9 cellular contexts compared by ENCODE assay signal in the genomic region with DNA sequence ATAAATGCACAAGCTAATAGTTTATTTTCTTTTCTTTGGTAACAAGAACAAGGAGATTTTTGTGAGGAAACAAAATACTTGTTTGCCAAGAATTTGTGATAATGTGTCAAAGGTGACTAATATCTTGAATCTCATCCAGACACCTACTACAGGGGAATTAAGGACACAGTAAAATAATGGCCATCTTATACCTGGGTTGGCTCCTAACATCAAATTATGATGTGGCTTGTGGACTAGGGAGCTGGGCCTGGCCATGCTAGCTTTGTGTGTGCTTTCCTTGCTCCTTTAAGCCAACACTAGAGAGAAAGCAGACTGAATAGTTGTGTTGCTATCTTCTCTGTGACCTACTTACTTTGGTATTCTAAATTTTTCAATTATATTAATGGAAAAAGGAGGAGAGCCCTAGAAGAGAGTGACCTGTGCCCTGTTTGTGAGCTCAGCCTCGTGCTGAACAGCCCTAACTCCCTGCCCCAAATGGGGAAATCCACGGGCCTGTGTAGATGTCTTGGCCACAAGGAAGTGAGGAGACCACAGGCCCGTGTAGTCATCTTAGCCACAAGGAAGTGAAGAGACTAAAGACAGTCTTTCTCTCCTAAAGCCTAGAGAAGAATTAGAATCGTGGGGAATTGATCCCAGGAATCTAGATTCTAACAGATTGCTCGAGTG. TPM values are rescaled to one million over a fixed set of nuclear protein-coding genes. Genes with fewer than 3 reads are reported as not detected.
A peak's percentile ranks its signal among the peaks of the same experiment; 100 is the strongest.
DNase-seq lines count a peak whose midpoint lies in the region; ATAC-seq, FAIRE-seq and TF ChIP-seq lines count a peak whose summit lies in the region.
"Had no signal": no experiment of that assay in that cellular context is flagged by ENCODE, and none has a peak within 500 bp of the region (broad histone marks: within the 10 kb centered on the region; RNA-seq: fewer than 3 reads in every experiment).

No MANE protein-coding gene starts in this region.

- DNase-seq in NOMO-1 (lab: John Stamatoyannopoulos, UW; ENCODE audit: unreplicated experiment in 2 of 2) (peak; percentile 88 to 90), fibroblast of lung (ENCODE audit: low read depth in 2 of 2) (peak; percentile 74 to 77), small intestine (peak; percentile 7), colonic mucosa (no peak), NCI-H524 (lab: John Stamatoyannopoulos, UW) (no peak), H7 (no peak)

- 28 to 40% (median 29%) methylated on average over 5 of the region's 5 CpGs for WGBS in small intestine, 3 donors

- H3K4me1 ChIP-seq in fibroblast of lung (ENCODE audit: control insufficient read depth, extremely low read depth, insufficient read depth, low read length), result peaks cover 19% of the 10 kb centered on the region
- H3K4me1 ChIP-seq in small intestine (ENCODE audit: control insufficient read depth in 2 of 2, insufficient read depth in 1 of 2, low read depth in 1 of 2, low read length in 1 of 2), result peaks cover 0 to 3% of the 10 kb centered on the region in 2 donors
- no peaks in the 10 kb centered on the region for H3K4me1 ChIP-seq in colonic mucosa

- H3K27me3 ChIP-seq in fibroblast of lung (ENCODE audit: control insufficient read depth, insufficient read depth, low read length) (no peaks in the 10 kb centered on the region), small intestine (ENCODE audit: control insufficient read depth in 2 of 2, insufficient read depth in 2 of 2, low read length in 2 of 2) (no peaks in the 10 kb centered on the region), colonic mucosa (no peaks in the 10 kb centered on the region), H7 (ENCODE audit: control insufficient read depth, insufficient read depth, low read length) (no peaks in the 10 kb centered on the region)

- H3K4me3 ChIP-seq in fibroblast of lung (replicated peaks in 1 of 4; ENCODE audit: control extremely low read depth in 1 of 4, insufficient read depth in 1 of 4, low read depth in 3 of 4, low read length in 4 of 4) (no peak overlapping the region), small intestine (ENCODE audit: low read depth in 1 of 2, low read length in 2 of 2) (no peak overlapping the region), colonic mucosa (no peak overlapping the region), H7 (ENCODE audit: insufficient read depth, low read depth, low read length) (no peak overlapping the region)
- H3K4me3 ChIP-seq: thoracic aorta had no signal

- no peak for FAIRE-seq in small intestine (lab: Jason Lieb, UNC)

- peak overlapping the region; percentile 40 for H3K4me2 ChIP-seq in fibroblast of lung (ENCODE audit: extremely low read depth, insufficient read depth, low read length)

- intact Hi-C loops in colonic mucosa (cut with DNase I), result no loop called here

- ATAC-seq in GM18867 (IDR thresholded peaks at IDR 0.05; ENCODE audit: unreplicated experiment) (peak; percentile 84), HG02840 (IDR thresholded peaks at IDR 0.05; ENCODE audit: low FRiP score, unreplicated experiment) (peak; percentile 92)

- no peak overlapping the region for H3K9ac ChIP-seq in fibroblast of lung (ENCODE audit: insufficient read depth, low read length)
- no peak overlapping the region for H3K9ac ChIP-seq in colonic mucosa (ENCODE audit: low read depth in 2 of 2, low read length in 2 of 2)

- no peaks in the 10 kb centered on the region for H4K20me1 ChIP-seq in fibroblast of lung (ENCODE audit: control insufficient read depth, extremely low read depth, insufficient read depth, low read length)

- H3K36me3 ChIP-seq in fibroblast of lung (ENCODE audit: control insufficient read depth, insufficient read depth, low read length) (no peaks in the 10 kb centered on the region), small intestine (ENCODE audit: control insufficient read depth in 2 of 2, insufficient read depth in 2 of 2, low read length in 2 of 2) (no peaks in the 10 kb centered on the region), colonic mucosa (no peaks in the 10 kb centered on the region), H7 (replicated peaks; ENCODE audit: control insufficient read depth, insufficient read depth, low read length) (no peaks in the 10 kb centered on the region)
- H3K36me3 ChIP-seq: thoracic aorta had no signal

- H2AFZ ChIP-seq in fibroblast of lung (ENCODE audit: low read length), result peak overlapping the region; percentile 59

- TF ChIP-seq CTCF in fibroblast of lung (conservative IDR thresholded peaks at IDR 0.05 in 1 of 2, IDR thresholded peaks at IDR 0.05 in 1 of 2; ENCODE audit: low read depth in 1 of 2, low read length in 2 of 2) (no peak), colonic mucosa (IDR thresholded peaks at IDR 0.05) (no peak)

- no peaks in the 10 kb centered on the region for H3K79me2 ChIP-seq in fibroblast of lung (ENCODE audit: control insufficient read depth, insufficient read depth, low read length)

- H3K9me3 ChIP-seq in fibroblast of lung (ENCODE audit: control insufficient read depth, insufficient read depth, low read depth, low read length) (no peaks in the 10 kb centered on the region), small intestine (ENCODE audit: control insufficient read depth, low read depth) (no peaks in the 10 kb centered on the region), colonic mucosa (no peaks in the 10 kb centered on the region)
- H3K9me3 ChIP-seq: thoracic aorta had no signal

- peak overlapping the region; percentile 48 for H3K27ac ChIP-seq in fibroblast of lung (ENCODE audit: insufficient read depth, low read length)
- H3K27ac ChIP-seq in small intestine (ENCODE audit: low read depth in 1 of 2, low read length in 1 of 2), result peak overlapping the region in 1 of 2 donors; percentile 39
- H3K27ac ChIP-seq in colonic mucosa, result no peak overlapping the region
- H3K27ac ChIP-seq: thoracic aorta had no signal

RNA-seq across cellular contexts. Expression of gene ARHGAP24, which starts 23.3 kb away (rescaled TPM):
- total RNA-seq in fibroblast of lung, result 39.3 and 40.5 TPM in 2 replicates
- polyA plus RNA-seq in fibroblast of lung, result 14.4 and 15.9 TPM in 2 replicates
- polyA plus RNA-seq in fibroblast of lung (2012), result 7.3 and 9.3 TPM in 2 replicates
- 5.0 and 6.0 TPM in 2 replicates for polyA minus RNA-seq in fibroblast of lung (ENCODE audit: low replicate concordance)
- polyA plus RNA-seq in small intestine, result 1 to 10 TPM; 1.1 to 4.0 (median 3.8) TPM
- 1 to 10 TPM; 4.2 to 5.2 TPM for total RNA-seq in colonic mucosa
- 1.2 and 4.5 TPM in 2 replicates for total RNA-seq in H7 (2014; rRNA removed; shearing (Covaris generic))

Comparison
In these comparisons a context has a peak if more than half of its experiments do, and no peak if none do; other contexts are left out.
1. DNase-seq: peak in NOMO-1 (2 of 2), fibroblast of lung (2 of 2) and small intestine (single experiment); none in colonic mucosa (single experiment), NCI-H524 (0 of 2) and H7 (single experiment).